ENCODE assay signal across 2 cellular contexts in the genomic region with DNA sequence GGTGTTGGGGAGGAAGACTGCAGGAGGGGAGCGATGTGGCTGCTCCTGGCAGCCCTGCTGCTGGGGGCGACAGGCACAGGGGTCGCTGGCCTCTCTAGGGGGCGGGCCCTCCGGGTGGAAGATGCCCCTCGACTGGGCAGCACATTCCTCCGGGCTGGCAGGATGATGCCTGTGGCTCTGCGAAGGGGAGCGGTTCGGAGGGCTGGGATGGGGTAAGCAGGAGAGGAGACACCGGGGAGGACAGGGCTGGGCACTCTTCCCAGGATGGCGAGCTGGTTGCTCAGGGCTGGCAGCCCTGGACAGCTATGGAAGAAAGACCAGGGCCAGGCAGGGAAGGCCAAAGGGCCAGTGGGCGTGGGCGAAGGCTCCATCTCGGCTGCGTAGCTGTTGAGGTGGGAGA.
TF ChIP-seq lines count a peak whose summit lies in the region.

No MANE protein-coding gene starts in this region.

TF ChIP-seq in SK-N-SH, 30 proteins besides CTCF, POLR2A, EP300 and RAD21 (continued from another document):
- TF ChIP-seq, protein P1, sequence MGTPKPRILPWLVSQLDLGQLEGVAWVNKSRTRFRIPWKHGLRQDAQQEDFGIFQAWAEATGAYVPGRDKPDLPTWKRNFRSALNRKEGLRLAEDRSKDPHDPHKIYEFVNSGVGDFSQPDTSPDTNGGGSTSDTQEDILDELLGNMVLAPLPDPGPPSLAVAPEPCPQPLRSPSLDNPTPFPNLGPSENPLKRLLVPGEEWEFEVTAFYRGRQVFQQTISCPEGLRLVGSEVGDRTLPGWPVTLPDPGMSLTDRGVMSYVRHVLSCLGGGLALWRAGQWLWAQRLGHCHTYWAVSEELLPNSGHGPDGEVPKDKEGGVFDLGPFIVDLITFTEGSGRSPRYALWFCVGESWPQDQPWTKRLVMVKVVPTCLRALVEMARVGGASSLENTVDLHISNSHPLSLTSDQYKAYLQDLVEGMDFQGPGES (IDR thresholded peaks at IDR 0.05; ENCODE audit: low read depth, low read length): no peak
- no peak for TF ChIP-seq TCF12 (IDR thresholded peaks at IDR 0.05)
- TF ChIP-seq, protein P2, sequence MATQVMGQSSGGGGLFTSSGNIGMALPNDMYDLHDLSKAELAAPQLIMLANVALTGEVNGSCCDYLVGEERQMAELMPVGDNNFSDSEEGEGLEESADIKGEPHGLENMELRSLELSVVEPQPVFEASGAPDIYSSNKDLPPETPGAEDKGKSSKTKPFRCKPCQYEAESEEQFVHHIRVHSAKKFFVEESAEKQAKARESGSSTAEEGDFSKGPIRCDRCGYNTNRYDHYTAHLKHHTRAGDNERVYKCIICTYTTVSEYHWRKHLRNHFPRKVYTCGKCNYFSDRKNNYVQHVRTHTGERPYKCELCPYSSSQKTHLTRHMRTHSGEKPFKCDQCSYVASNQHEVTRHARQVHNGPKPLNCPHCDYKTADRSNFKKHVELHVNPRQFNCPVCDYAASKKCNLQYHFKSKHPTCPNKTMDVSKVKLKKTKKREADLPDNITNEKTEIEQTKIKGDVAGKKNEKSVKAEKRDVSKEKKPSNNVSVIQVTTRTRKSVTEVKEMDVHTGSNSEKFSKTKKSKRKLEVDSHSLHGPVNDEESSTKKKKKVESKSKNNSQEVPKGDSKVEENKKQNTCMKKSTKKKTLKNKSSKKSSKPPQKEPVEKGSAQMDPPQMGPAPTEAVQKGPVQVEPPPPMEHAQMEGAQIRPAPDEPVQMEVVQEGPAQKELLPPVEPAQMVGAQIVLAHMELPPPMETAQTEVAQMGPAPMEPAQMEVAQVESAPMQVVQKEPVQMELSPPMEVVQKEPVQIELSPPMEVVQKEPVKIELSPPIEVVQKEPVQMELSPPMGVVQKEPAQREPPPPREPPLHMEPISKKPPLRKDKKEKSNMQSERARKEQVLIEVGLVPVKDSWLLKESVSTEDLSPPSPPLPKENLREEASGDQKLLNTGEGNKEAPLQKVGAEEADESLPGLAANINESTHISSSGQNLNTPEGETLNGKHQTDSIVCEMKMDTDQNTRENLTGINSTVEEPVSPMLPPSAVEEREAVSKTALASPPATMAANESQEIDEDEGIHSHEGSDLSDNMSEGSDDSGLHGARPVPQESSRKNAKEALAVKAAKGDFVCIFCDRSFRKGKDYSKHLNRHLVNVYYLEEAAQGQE (IDR thresholded peaks at IDR 0.05; ENCODE audit: low read depth, low read length): no peak

TF ChIP-seq in SK-N-SH treated with all-trans-retinoic acid at 6 μM for 48 hours, 23 proteins besides CTCF, POLR2A, EP300 and RAD21 (continued from another document):
- TF ChIP-seq, protein P3, sequence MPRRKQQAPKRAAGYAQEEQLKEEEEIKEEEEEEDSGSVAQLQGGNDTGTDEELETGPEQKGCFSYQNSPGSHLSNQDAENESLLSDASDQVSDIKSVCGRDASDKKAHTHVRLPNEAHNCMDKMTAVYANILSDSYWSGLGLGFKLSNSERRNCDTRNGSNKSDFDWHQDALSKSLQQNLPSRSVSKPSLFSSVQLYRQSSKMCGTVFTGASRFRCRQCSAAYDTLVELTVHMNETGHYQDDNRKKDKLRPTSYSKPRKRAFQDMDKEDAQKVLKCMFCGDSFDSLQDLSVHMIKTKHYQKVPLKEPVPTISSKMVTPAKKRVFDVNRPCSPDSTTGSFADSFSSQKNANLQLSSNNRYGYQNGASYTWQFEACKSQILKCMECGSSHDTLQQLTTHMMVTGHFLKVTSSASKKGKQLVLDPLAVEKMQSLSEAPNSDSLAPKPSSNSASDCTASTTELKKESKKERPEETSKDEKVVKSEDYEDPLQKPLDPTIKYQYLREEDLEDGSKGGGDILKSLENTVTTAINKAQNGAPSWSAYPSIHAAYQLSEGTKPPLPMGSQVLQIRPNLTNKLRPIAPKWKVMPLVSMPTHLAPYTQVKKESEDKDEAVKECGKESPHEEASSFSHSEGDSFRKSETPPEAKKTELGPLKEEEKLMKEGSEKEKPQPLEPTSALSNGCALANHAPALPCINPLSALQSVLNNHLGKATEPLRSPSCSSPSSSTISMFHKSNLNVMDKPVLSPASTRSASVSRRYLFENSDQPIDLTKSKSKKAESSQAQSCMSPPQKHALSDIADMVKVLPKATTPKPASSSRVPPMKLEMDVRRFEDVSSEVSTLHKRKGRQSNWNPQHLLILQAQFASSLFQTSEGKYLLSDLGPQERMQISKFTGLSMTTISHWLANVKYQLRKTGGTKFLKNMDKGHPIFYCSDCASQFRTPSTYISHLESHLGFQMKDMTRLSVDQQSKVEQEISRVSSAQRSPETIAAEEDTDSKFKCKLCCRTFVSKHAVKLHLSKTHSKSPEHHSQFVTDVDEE (CRISPR knock-in tag; IDR thresholded peaks at IDR 0.05): no peak
- TF ChIP-seq, protein P4, sequence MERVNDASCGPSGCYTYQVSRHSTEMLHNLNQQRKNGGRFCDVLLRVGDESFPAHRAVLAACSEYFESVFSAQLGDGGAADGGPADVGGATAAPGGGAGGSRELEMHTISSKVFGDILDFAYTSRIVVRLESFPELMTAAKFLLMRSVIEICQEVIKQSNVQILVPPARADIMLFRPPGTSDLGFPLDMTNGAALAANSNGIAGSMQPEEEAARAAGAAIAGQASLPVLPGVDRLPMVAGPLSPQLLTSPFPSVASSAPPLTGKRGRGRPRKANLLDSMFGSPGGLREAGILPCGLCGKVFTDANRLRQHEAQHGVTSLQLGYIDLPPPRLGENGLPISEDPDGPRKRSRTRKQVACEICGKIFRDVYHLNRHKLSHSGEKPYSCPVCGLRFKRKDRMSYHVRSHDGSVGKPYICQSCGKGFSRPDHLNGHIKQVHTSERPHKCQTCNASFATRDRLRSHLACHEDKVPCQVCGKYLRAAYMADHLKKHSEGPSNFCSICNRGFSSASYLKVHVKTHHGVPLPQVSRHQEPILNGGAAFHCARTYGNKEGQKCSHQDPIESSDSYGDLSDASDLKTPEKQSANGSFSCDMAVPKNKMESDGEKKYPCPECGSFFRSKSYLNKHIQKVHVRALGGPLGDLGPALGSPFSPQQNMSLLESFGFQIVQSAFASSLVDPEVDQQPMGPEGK (CRISPR knock-in tag; IDR thresholded peaks at IDR 0.05; ENCODE audit: borderline replicate concordance): no peak
- no peak for TF ChIP-seq ISL1 (CRISPR knock-in tag; IDR thresholded peaks at IDR 0.05)
- TF ChIP-seq ZC3H10 (CRISPR knock-in tag; IDR thresholded peaks at IDR 0.05): no peak
- TF ChIP-seq TCF4 (CRISPR knock-in tag; IDR thresholded peaks at IDR 0.05; ENCODE audit: borderline replicate concordance): no peak
- TF ChIP-seq CSDC2 (CRISPR knock-in tag; IDR thresholded peaks at IDR 0.05): no peak
- TF ChIP-seq ZFP30 (CRISPR knock-in tag; IDR thresholded peaks at IDR 0.05): no peak
- TF ChIP-seq ZFP3 (CRISPR knock-in tag; IDR thresholded peaks at IDR 0.05): no peak
- TF ChIP-seq, protein P5, sequence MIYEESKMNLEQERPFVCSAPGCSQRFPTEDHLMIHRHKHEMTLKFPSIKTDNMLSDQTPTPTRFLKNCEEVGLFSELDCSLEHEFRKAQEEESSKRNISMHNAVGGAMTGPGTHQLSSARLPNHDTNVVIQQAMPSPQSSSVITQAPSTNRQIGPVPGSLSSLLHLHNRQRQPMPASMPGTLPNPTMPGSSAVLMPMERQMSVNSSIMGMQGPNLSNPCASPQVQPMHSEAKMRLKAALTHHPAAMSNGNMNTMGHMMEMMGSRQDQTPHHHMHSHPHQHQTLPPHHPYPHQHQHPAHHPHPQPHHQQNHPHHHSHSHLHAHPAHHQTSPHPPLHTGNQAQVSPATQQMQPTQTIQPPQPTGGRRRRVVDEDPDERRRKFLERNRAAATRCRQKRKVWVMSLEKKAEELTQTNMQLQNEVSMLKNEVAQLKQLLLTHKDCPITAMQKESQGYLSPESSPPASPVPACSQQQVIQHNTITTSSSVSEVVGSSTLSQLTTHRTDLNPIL (CRISPR knock-in tag; IDR thresholded peaks at IDR 0.05; ENCODE audit: low read depth): no peak
- no peak for TF ChIP-seq RARB (CRISPR knock-in tag; IDR thresholded peaks at IDR 0.05)
- no peak for TF ChIP-seq PPARA (CRISPR knock-in tag; IDR thresholded peaks at IDR 0.05; ENCODE audit: borderline replicate concordance)
- TF ChIP-seq, protein P6, sequence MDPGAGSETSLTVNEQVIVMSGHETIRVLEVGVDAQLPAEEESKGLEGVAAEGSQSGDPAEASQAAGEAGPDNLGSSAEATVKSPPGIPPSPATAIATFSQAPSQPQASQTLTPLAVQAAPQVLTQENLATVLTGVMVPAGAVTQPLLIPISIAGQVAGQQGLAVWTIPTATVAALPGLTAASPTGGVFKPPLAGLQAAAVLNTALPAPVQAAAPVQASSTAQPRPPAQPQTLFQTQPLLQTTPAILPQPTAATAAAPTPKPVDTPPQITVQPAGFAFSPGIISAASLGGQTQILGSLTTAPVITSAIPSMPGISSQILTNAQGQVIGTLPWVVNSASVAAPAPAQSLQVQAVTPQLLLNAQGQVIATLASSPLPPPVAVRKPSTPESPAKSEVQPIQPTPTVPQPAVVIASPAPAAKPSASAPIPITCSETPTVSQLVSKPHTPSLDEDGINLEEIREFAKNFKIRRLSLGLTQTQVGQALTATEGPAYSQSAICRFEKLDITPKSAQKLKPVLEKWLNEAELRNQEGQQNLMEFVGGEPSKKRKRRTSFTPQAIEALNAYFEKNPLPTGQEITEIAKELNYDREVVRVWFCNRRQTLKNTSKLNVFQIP (CRISPR knock-in tag; IDR thresholded peaks at IDR 0.05; ENCODE audit: borderline replicate concordance, low read depth): no peak
- TF ChIP-seq TOX (CRISPR knock-in tag; IDR thresholded peaks at IDR 0.05; ENCODE audit: borderline replicate concordance): no peak
- TF ChIP-seq BACH2 (CRISPR knock-in tag; IDR thresholded peaks at IDR 0.05; ENCODE audit: borderline replicate concordance): no peak
- TF ChIP-seq, protein P7, sequence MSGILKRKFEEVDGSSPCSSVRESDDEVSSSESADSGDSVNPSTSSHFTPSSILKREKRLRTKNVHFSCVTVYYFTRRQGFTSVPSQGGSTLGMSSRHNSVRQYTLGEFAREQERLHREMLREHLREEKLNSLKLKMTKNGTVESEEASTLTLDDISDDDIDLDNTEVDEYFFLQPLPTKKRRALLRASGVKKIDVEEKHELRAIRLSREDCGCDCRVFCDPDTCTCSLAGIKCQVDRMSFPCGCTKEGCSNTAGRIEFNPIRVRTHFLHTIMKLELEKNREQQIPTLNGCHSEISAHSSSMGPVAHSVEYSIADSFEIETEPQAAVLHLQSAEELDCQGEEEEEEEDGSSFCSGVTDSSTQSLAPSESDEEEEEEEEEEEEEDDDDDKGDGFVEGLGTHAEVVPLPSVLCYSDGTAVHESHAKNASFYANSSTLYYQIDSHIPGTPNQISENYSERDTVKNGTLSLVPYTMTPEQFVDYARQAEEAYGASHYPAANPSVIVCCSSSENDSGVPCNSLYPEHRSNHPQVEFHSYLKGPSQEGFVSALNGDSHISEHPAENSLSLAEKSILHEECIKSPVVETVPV (CRISPR knock-in tag; IDR thresholded peaks at IDR 0.05): no peak
- no peak for TF ChIP-seq ESRRG (CRISPR knock-in tag; IDR thresholded peaks at IDR 0.05)
- no peak for TF ChIP-seq GLIS3 (CRISPR knock-in tag; IDR thresholded peaks at IDR 0.05)
